28 cellular contexts compared by ENCODE assay signal in genomic region chr9:98185021-98185567, GRCh38. TPM values are rescaled to one million over a fixed set of nuclear protein-coding genes. Genes with fewer than 3 reads are reported as not detected.
DNase-seq lines count a peak whose midpoint lies in the region; ATAC-seq and TF ChIP-seq lines count a peak whose summit lies in the region.
"Had no signal": no experiment of that assay in that cellular context is flagged by ENCODE, and none has a peak within 500 bp of the region (broad histone marks: within the 10 kb centered on the region; RNA-seq: fewer than 3 reads in every experiment).

No MANE protein-coding gene starts in this region.

- peaks cover 19% of the 10 kb centered on the region; the same call in 1 of the 2 replicates for H3K36me3 ChIP-seq in RWPE2 (ENCODE audit: low read depth)
- H3K36me3 ChIP-seq: HAP-1, ovary had no signal

- H3K4me3 ChIP-seq in RWPE2 (ENCODE audit: severe bottlenecking), result no peak overlapping the region
- H3K4me3 ChIP-seq: GM12878, HAP-1, ovary had no signal

- H3K9me3 ChIP-seq in RWPE2 (ENCODE audit: severe bottlenecking), result no peaks in the 10 kb centered on the region
- H3K9me3 ChIP-seq: HAP-1, ovary had no signal

- H3K4me1 ChIP-seq in RWPE2 (ENCODE audit: insufficient read depth, poor library complexity, severe bottlenecking), result peaks cover 14% of the 10 kb centered on the region
- peaks cover 25% of the 10 kb centered on the region for H3K4me1 ChIP-seq in foreskin keratinocyte
- H3K4me1 ChIP-seq: HAP-1 had no signal

- ATAC-seq in RWPE2 (ENCODE audit: low read depth), result peak; percentile 42; the same call in 1 of the 3 replicates
- peak; percentile 60 for ATAC-seq in foreskin keratinocyte
- no peak for ATAC-seq in GM21390 (IDR thresholded peaks at IDR 0.05; ENCODE audit: unreplicated experiment)
- ATAC-seq in GM18907 (IDR thresholded peaks at IDR 0.05; ENCODE audit: unreplicated experiment), result no peak
- ATAC-seq in HG02678 (IDR thresholded peaks at IDR 0.05; ENCODE audit: unreplicated experiment), result no peak
- ATAC-seq: GM12878; left lobe of liver; PC-3; stimulated activated naive B cell treated with anti-CD40 and anti-IgM and Interleukin-4, amounts not matched to agents 10 μg/mL and 1 μg/mL and 100 μg/mL, for 72 hours had no signal

- peak overlapping the region; percentile 3 for H3K27ac ChIP-seq in RWPE2 (ENCODE audit: poor library complexity, severe bottlenecking)
- H3K27ac ChIP-seq in foreskin keratinocyte, result no peak overlapping the region
- H3K27ac ChIP-seq: ovary had no signal

- TF ChIP-seq CTCF in RWPE2 (IDR thresholded peaks at IDR 0.05; ENCODE audit: poor library complexity, severe bottlenecking), result no peak
- no peak for TF ChIP-seq CTCF in foreskin keratinocyte (conservative IDR thresholded peaks at IDR 0.05)

- H3K27me3 ChIP-seq in RWPE2 (ENCODE audit: insufficient read depth, poor library complexity, severe bottlenecking) (no peaks in the 10 kb centered on the region), foreskin keratinocyte (no peaks in the 10 kb centered on the region)
- H3K27me3 ChIP-seq: ovary had no signal

- DNase-seq in SIG-M5 treated with dmso at 0.1 percent for 504 hours (lab: John Stamatoyannopoulos, UW; ENCODE audit: unreplicated experiment), result peak; percentile 21
- DNase-seq in SIG-M5 (lab: John Stamatoyannopoulos, UW), result no peak
- DNase-seq in RWPE2 (ENCODE audit: low spot score), result no peak
- peak in 1 of 2 donors; percentile 69 for DNase-seq in foreskin keratinocyte
- DNase-seq in activated effector memory CD4-positive, alpha-beta T cell treated with anti-CD3 and anti-CD28 coated beads, Interleukin-2, amount 50 U/mL, for 16 hours, result no peak
- DNase-seq: 8988T; activated CD4-positive, alpha-beta T cell treated with anti-CD3 and anti-CD28 coated beads for 4 hours; activated gamma-delta T cell treated with Interleukin-2 at 50 U/mL for 16 hours; activated T-cell treated with anti-CD3 and anti-CD28 coated beads, Interleukin-2, amount 50 U/mL, for 24 hours; EL; glutamatergic neuron; KG1; MM.1S; NCI-H1436; NCI-H2081; NCI-H2227 treated with DMSO at 0.1 percent for 48 hours; NCI-H526 treated with DMSO at 0.1 percent for 48 hours; NK-92 treated with Interleukin-12 subunit alpha and Interleukin-12 subunit beta, amount 100 ng/mL, for 24 hours; ovary; PC-3; SHP77; stimulated activated naive B cell treated with anti-CD40 and anti-IgM and Interleukin-4, amounts not matched to agents 10 μg/mL and 1 μg/mL and 100 μg/mL, for 72 hours had no signal

RNA-seq across cellular contexts. Expression of gene CORO2A, which starts 7.3 kb away (rescaled TPM):
- 37.0 and 39.3 TPM in 2 replicates for total RNA-seq in foreskin keratinocyte
- polyA plus RNA-seq in foreskin keratinocyte, result 12.9 and 15.6 TPM in 2 replicates

Comparison
In these comparisons a context has a peak if more than half of its experiments do, and no peak if none do; other contexts are left out.
1. ATAC-seq: peak in RWPE2 (single experiment) and foreskin keratinocyte (single experiment); none in GM21390 (single experiment), GM18907 (single experiment) and HG02678 (single experiment).